2 cellular contexts compared by ENCODE assay signal in genomic region chr4:48498895-48499294, GRCh38.
TF ChIP-seq lines count a peak whose summit lies in the region.

No MANE protein-coding gene starts in this region.

TF ChIP-seq in GM23338, 12 proteins besides CTCF, POLR2A, EP300 and RAD21 (continued from another document):
- TF ChIP-seq ZNF462 (CRISPR knock-in tag; IDR thresholded peaks at IDR 0.05) = no peak
- no peak for TF ChIP-seq ZNF114 (CRISPR knock-in tag; IDR thresholded peaks at IDR 0.05)
- no peak for TF ChIP-seq NANOG (IDR thresholded peaks at IDR 0.05; ENCODE audit: borderline replicate concordance)
- no peak for TF ChIP-seq REST (IDR thresholded peaks at IDR 0.05; ENCODE audit: unreplicated experiment)
- no peak for TF ChIP-seq EZH2phosphoT487 (IDR thresholded peaks at IDR 0.05; ENCODE audit: unreplicated experiment)
- no peak for TF ChIP-seq JUNB (IDR thresholded peaks at IDR 0.05; ENCODE audit: unreplicated experiment)

TF ChIP-seq in WTC11, 78 proteins besides CTCF, POLR2A, EP300 and RAD21 (continued from another document):
- TF ChIP-seq TEAD1 (CRISPR knock-in tag; IDR thresholded peaks at IDR 0.05) (no peak), JUN (CRISPR knock-in tag; IDR thresholded peaks at IDR 0.05) (no peak), ZBTB43 (CRISPR knock-in tag; IDR thresholded peaks at IDR 0.05) (no peak), ZNF263 (CRISPR knock-in tag; IDR thresholded peaks at IDR 0.05; ENCODE audit: low read depth) (no peak), HMGA2 (CRISPR knock-in tag; IDR thresholded peaks at IDR 0.05) (no peak), IRF1 (CRISPR knock-in tag; IDR thresholded peaks at IDR 0.05) (no peak), SMAD3 (CRISPR knock-in tag; IDR thresholded peaks at IDR 0.05; ENCODE audit: borderline replicate concordance) (no peak)
